ENCODE assay signal across 22 cellular contexts in genomic region chr11:8390851-8391612, GRCh38.
"Had no signal": no experiment of that assay in that cellular context is flagged by ENCODE, and none has a peak within 500 bp of the region (broad histone marks: within the 10 kb centered on the region; RNA-seq: fewer than 3 reads in every experiment).

No MANE protein-coding gene starts in this region.

- H3K27ac ChIP-seq: coronary artery, foreskin keratinocyte, heart right ventricle, left ventricle myocardium inferior, lower lobe of right lung had no signal

- ATAC-seq: foreskin keratinocyte, gastroesophageal sphincter, left colon, left lobe of liver, lower lobe of right lung, mucosa of descending colon had no signal

- H3K36me3 ChIP-seq: esophagus muscularis mucosa, gastroesophageal sphincter, heart right ventricle, left ventricle myocardium inferior, lower lobe of right lung had no signal

- DNase-seq: dermis blood vessel endothelial cell; dorsolateral prefrontal cortex; effector CD4-positive, alpha-beta T cell; effector memory CD4-positive, alpha-beta T cell; foreskin keratinocyte; heart right ventricle; hypothalamus; immature natural killer cell; islet precursor cell; kidney; kidney glomerular epithelial cell; left colon; left ventricle myocardium inferior; lower lobe of right lung; mesenchymal stem cell; mucosa of descending colon; naive B cell had no signal

- H3K4me1 Mint-ChIP-seq: immature natural killer cell had no signal

- H3K4me3 ChIP-seq: coronary artery, dorsolateral prefrontal cortex, esophagus muscularis mucosa, gastroesophageal sphincter, heart right ventricle, left ventricle myocardium inferior, lower lobe of right lung, mucosa of descending colon had no signal

- H3K9me3 ChIP-seq: esophagus muscularis mucosa, gastroesophageal sphincter, left ventricle myocardium inferior, lower lobe of right lung, mucosa of descending colon had no signal

- H3K4me3 Mint-ChIP-seq: immature natural killer cell, mesothelial cell of epicardium, naive B cell had no signal

- H3K27me3 ChIP-seq: dorsolateral prefrontal cortex, esophagus muscularis mucosa, gastroesophageal sphincter, heart right ventricle had no signal

- H3K36me3 Mint-ChIP-seq: immature natural killer cell, mesothelial cell of epicardium had no signal

- H3K27ac Mint-ChIP-seq: immature natural killer cell, naive B cell had no signal

- H3K9me3 Mint-ChIP-seq: immature natural killer cell had no signal

- H3K4me1 ChIP-seq: foreskin keratinocyte had no signal
